8 cellular contexts compared by ENCODE assay signal in the genomic region with DNA sequence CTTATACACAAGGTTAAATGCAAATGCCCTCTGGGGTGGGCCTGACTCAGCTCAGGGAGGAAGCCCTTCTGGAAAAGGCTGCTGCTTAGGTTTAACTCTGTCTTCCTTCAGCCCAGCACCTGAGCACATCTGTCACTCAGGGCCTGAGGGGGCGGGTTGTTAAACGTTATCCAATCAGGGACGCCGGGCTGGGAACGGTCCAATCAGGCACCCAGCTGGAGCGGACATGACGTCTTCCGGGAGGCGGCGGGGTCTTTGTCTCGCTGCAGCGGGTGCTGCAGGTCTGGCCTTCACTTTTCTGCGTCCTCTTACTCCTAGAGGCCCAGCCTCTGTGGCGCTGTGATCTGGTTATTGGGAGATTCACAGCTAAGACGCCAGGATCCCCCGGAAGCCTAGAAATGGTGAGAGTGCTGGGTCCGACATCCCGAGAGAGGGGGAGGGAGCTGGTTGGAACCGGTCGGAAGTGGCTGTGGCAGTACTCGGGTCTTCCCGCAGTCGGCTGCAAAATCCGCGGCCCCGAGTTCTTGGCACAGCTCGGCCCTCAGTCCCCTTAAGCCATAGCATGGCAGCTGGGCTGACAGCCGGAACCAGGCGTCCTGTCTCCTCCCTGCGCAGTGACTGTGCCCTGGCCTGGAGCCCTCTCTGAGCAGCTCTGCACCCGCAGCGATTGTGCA. TPM values are rescaled to one million over a fixed set of nuclear protein-coding genes. Genes with fewer than 3 reads are reported as not detected.
A peak's percentile ranks its signal among the peaks of the same experiment; 100 is the strongest.
DNase-seq lines count a peak whose midpoint lies in the region; ATAC-seq and TF ChIP-seq lines count a peak whose summit lies in the region.

A gene (plus strand): TSS at position 258 of the 674 bp plus-strand sequence. CDS start 141 bp downstream, at position 399.

- no peaks in the 10 kb centered on the region for H3K36me3 Mint-ChIP-seq in IgD-negative memory B cell

- H3K4me1 ChIP-seq in mucosa of descending colon (ENCODE audit: low read depth), result no peaks in the 10 kb centered on the region

- H3K4me1 Mint-ChIP-seq in IgD-negative memory B cell, result peaks cover 18 to 24% (median 23%) of the 10 kb centered on the region in 3 donors

- peak within 1 kb of the TSS; percentile 97 to 98 (median 98) for H3K27ac Mint-ChIP-seq in IgD-negative memory B cell

- H3K4me3 Mint-ChIP-seq in IgD-negative memory B cell, result peak within 1 kb of the TSS; percentile 99 to 100 (median 99)

- DNase-seq in DMS153 (lab: John Stamatoyannopoulos, UW) (peak; percentile 92), OCI-M1 (lab: John Stamatoyannopoulos, UW) (peak; percentile 99), activated T-cell treated with anti-CD3 and anti-CD28 coated beads for 48 hours (ENCODE audit: low read depth) (peak; percentile 87), epithelial cell of proximal tubule (ENCODE audit: low read depth) (peak; percentile 58), mucosa of descending colon (peak; percentile 95 to 98 (median 96))
- peak; percentile 81 to 85 for DNase-seq in stimulated activated CD8-positive, alpha-beta memory T cell treated with anti-CD3 and anti-CD28 coated beads, Interleukin-4, amount 100 ng/mL, for 1 hour (ENCODE audit: low read depth in 2 of 2, low spot score in 1 of 2)

- peak within 1 kb of the TSS; percentile 78 for H3K4me3 ChIP-seq in epithelial cell of proximal tubule (ENCODE audit: low read depth, low read length)
- peak within 1 kb of the TSS; percentile 38 for H3K4me3 ChIP-seq in mucosa of descending colon

- H3K36me3 ChIP-seq in mucosa of descending colon (ENCODE audit: low read depth), result no peaks in the 10 kb centered on the region

- no peaks in the 10 kb centered on the region for H3K27me3 Mint-ChIP-seq in IgD-negative memory B cell

- intact Hi-C loops in mucosa of descending colon (cut with DNase I, micrococcal nuclease), result no loop called here

- TF ChIP-seq CTCF in epithelial cell of proximal tubule (conservative IDR thresholded peaks at IDR 0.05; ENCODE audit: low read depth, low read length) (peak; percentile 4), mucosa of descending colon (IDR thresholded peaks at IDR 0.05) (no peak)

- no peaks in the 10 kb centered on the region for H3K9me3 ChIP-seq in mucosa of descending colon

- H3K9me3 Mint-ChIP-seq in IgD-negative memory B cell, result no peaks in the 10 kb centered on the region

- peak; percentile 100 for ATAC-seq in GM21576 (IDR thresholded peaks at IDR 0.05; ENCODE audit: unreplicated experiment)
- ATAC-seq in mucosa of descending colon, result peak; percentile 100

RNA-seq across cellular contexts. Expression of the gene that starts here (rescaled TPM):
- polyA plus RNA-seq in IgD-negative memory B cell, result 16.0 TPM
- total RNA-seq in epithelial cell of proximal tubule (6.6 and 7.7 TPM in 2 replicates), mucosa of descending colon (1 to 10 TPM; 7.4 to 8.6 (median 8.5) TPM)

Comparison
In these comparisons a context has a peak if more than half of its experiments do, and no peak if none do; other contexts are left out.
1. Peak in every context shown above with its lines: DNase-seq, ATAC-seq and H3K4me3 ChIP-seq.